In genomic region chr5:116669261-116670049, GRCh38 we compare ENCODE assay signal across 25 cellular contexts.
DNase-seq lines count a peak whose midpoint lies in the region; ATAC-seq and TF ChIP-seq lines count a peak whose summit lies in the region.
"Had no signal": no experiment of that assay in that cellular context is flagged by ENCODE, and none has a peak within 500 bp of the region (broad histone marks: within the 10 kb centered on the region; RNA-seq: fewer than 3 reads in every experiment).

No MANE protein-coding gene starts in this region.

- H3K27me3 Mint-ChIP-seq in Calu3 (ENCODE audit: unreplicated experiment) (no peaks in the 10 kb centered on the region), HFFc6 (ENCODE audit: insufficient read depth) (no peaks in the 10 kb centered on the region)
- H3K27me3 Mint-ChIP-seq: activated CD8-positive, alpha-beta memory T cell treated with anti-CD3 and anti-CD28 coated beads, Interleukin-2, amount 10 ng/mL, durations not matched to agents 7 days and 5 days; stimulated activated naive CD8-positive, alpha-beta T cell treated with anti-CD3 and anti-CD28 coated beads, Interleukin-15, amount 100 ng/mL, for 72 hours; type B pancreatic cell had no signal

- H3K4me1 ChIP-seq in BLaER1, result peaks cover 9% of the 10 kb centered on the region; the same call in 1 of the 2 replicates
- H3K4me1 ChIP-seq in smooth muscle cell (ENCODE audit: low read depth), result no peaks in the 10 kb centered on the region
- H3K4me1 ChIP-seq: prostate gland had no signal

- H3K4me2 ChIP-seq in BLaER1 (peak overlapping the region; percentile 20; the same call in 1 of the 2 replicates), smooth muscle cell (no peak overlapping the region)
- H3K4me2 ChIP-seq: PC-9 had no signal

- H3K36me3 Mint-ChIP-seq in Calu3 (ENCODE audit: insufficient read depth, unreplicated experiment) (peaks cover 6% of the 10 kb centered on the region), HFFc6 (ENCODE audit: low read depth) (no peaks in the 10 kb centered on the region)
- H3K36me3 Mint-ChIP-seq: activated CD8-positive, alpha-beta memory T cell treated with anti-CD3 and anti-CD28 coated beads, Interleukin-2, amount 10 ng/mL, durations not matched to agents 7 days and 5 days; activated naive CD8-positive, alpha-beta T cell; CD8-positive, alpha-beta T cell; IgD-negative memory B cell; mesothelial cell of epicardium; type B pancreatic cell had no signal

- H3K27ac ChIP-seq in BLaER1 (no peak overlapping the region), caudate nucleus (ENCODE audit: low read depth, low read length) (peak overlapping the region; percentile 8), smooth muscle cell (ENCODE audit: low read depth) (no peak overlapping the region)
- H3K27ac ChIP-seq: PC-9, prostate gland, spleen had no signal

- H3K9me3 Mint-ChIP-seq in Calu3 (ENCODE audit: low read depth, unreplicated experiment), result no peaks in the 10 kb centered on the region
- H3K9me3 Mint-ChIP-seq in HFFc6, result peaks cover 33% of the 10 kb centered on the region
- H3K9me3 Mint-ChIP-seq: CD8-positive, alpha-beta T cell; nephron; T-helper 1 cell treated with Interleukin-12 subunit alpha and Interleukin-12 subunit beta and Interleukin-4 antibody, amounts not matched to agents 30 μg/mL and 1 μg/mL, for 36 hours; type B pancreatic cell had no signal

- TF ChIP-seq CTCF in Calu3 (IDR thresholded peaks at IDR 0.05; ENCODE audit: unreplicated experiment), result no peak
- no peak for TF ChIP-seq CTCF in smooth muscle cell (IDR thresholded peaks at IDR 0.05; ENCODE audit: borderline replicate concordance, insufficient read depth, poor library complexity, severe bottlenecking)
- no peak for TF ChIP-seq CTCF in HFFc6 (IDR thresholded peaks at IDR 0.05)

- peak overlapping the region; percentile 95 for H3K27ac Mint-ChIP-seq in Calu3 (ENCODE audit: unreplicated experiment)
- no peak overlapping the region for H3K27ac Mint-ChIP-seq in HFFc6
- H3K27ac Mint-ChIP-seq: activated CD8-positive, alpha-beta memory T cell treated with anti-CD3 and anti-CD28 coated beads, Interleukin-2, amount 10 ng/mL, durations not matched to agents 7 days and 5 days; activated naive CD8-positive, alpha-beta T cell; CD8-positive, alpha-beta T cell; IgD-negative memory B cell; mesothelial cell of epicardium; stimulated activated naive CD8-positive, alpha-beta T cell treated with anti-CD3 and anti-CD28 coated beads, Interleukin-15, amount 100 ng/mL, for 72 hours; T-helper 1 cell treated with Interleukin-12 subunit alpha and Interleukin-12 subunit beta and Interleukin-4 antibody, amounts not matched to agents 30 μg/mL and 1 μg/mL, for 36 hours; type B pancreatic cell had no signal

- peak; percentile 48 for DNase-seq in Calu3
- DNase-seq in caudate nucleus (lab: John Stamatoyannopoulos, UW), result peak in 46 of 61 donors; percentile 3 to 79 (median 34)
- peak; percentile 86 for DNase-seq in medulla oblongata (ENCODE audit: extremely low spot score)
- no peak for DNase-seq in smooth muscle cell (lab: John Stamatoyannopoulos, UW; ENCODE audit: unreplicated experiment)
- no peak for DNase-seq in HFFc6
- DNase-seq: activated CD4-positive, alpha-beta T cell treated with anti-CD3 and anti-CD28 coated beads for 4 hours; activated CD8-positive, alpha-beta memory T cell treated with anti-CD3 and anti-CD28 coated beads, Interleukin-2, amount 10 ng/mL, durations not matched to agents 7 days and 5 days; CD8-positive, alpha-beta T cell; cortex of kidney; NCI-H1694; PC-9; SIG-M5; spleen; stimulated activated CD4-positive, alpha-beta T cell treated with anti-CD3 and anti-CD28 coated beads, Interleukin-4, amount 100 ng/mL, for 4 hours; stimulated activated naive CD8-positive, alpha-beta T cell treated with anti-CD3 and anti-CD28 coated beads, Interleukin-15, amount 100 ng/mL, for 72 hours had no signal

- H4K20me1 ChIP-seq in BLaER1 (no peaks in the 10 kb centered on the region), smooth muscle cell (ENCODE audit: low read depth) (no peaks in the 10 kb centered on the region)

- H3K27me3 ChIP-seq in BLaER1 (no peaks in the 10 kb centered on the region), smooth muscle cell (ENCODE audit: low read depth) (no peaks in the 10 kb centered on the region)
- H3K27me3 ChIP-seq: spleen had no signal

- H3K9me3 ChIP-seq in BLaER1 (no peaks in the 10 kb centered on the region), smooth muscle cell (replicated peaks; ENCODE audit: low read depth) (no peaks in the 10 kb centered on the region)
- H3K9me3 ChIP-seq: prostate gland, spleen had no signal

- peaks cover 78% of the 10 kb centered on the region for H3K4me1 Mint-ChIP-seq in Calu3 (ENCODE audit: low read depth, unreplicated experiment)
- no peaks in the 10 kb centered on the region for H3K4me1 Mint-ChIP-seq in HFFc6 (ENCODE audit: low read depth)
- H3K4me1 Mint-ChIP-seq: activated CD8-positive, alpha-beta memory T cell treated with anti-CD3 and anti-CD28 coated beads, Interleukin-2, amount 10 ng/mL, durations not matched to agents 7 days and 5 days; stimulated activated naive CD8-positive, alpha-beta T cell treated with anti-CD3 and anti-CD28 coated beads, Interleukin-15, amount 100 ng/mL, for 72 hours had no signal

- ATAC-seq in GM18870 (IDR thresholded peaks at IDR 0.05; ENCODE audit: unreplicated experiment) (no peak), GM18520 (IDR thresholded peaks at IDR 0.05; ENCODE audit: unreplicated experiment) (no peak)
- ATAC-seq: activated CD8-positive, alpha-beta memory T cell treated with anti-CD3 and anti-CD28 coated beads, Interleukin-2, amount 10 ng/mL, durations not matched to agents 7 days and 5 days; CD8-positive, alpha-beta T cell; stimulated activated naive CD8-positive, alpha-beta T cell treated with anti-CD3 and anti-CD28 coated beads, Interleukin-15, amount 100 ng/mL, for 72 hours had no signal

- intact Hi-C loops in Calu3 (cut with micrococcal nuclease; ENCODE audit: unreplicated experiment), result loop anchor here (2.0 to 5.0 kb wide), 3 partner anchors 17 to 278 kb away; no protein-coding TSS in a partner anchor

- no peak overlapping the region for H3K4me3 Mint-ChIP-seq in Calu3 (ENCODE audit: low read depth, unreplicated experiment)
- H3K4me3 Mint-ChIP-seq in HFFc6, result no peak overlapping the region
- H3K4me3 Mint-ChIP-seq: activated CD8-positive, alpha-beta memory T cell treated with anti-CD3 and anti-CD28 coated beads, Interleukin-2, amount 10 ng/mL, durations not matched to agents 7 days and 5 days; activated naive CD8-positive, alpha-beta T cell; CD8-positive, alpha-beta T cell; IgD-negative memory B cell; mesothelial cell of epicardium; nephron; stimulated activated naive CD8-positive, alpha-beta T cell treated with anti-CD3 and anti-CD28 coated beads, Interleukin-15, amount 100 ng/mL, for 72 hours; T-helper 1 cell treated with Interleukin-12 subunit alpha and Interleukin-12 subunit beta and Interleukin-4 antibody, amounts not matched to agents 30 μg/mL and 1 μg/mL, for 36 hours; type B pancreatic cell had no signal

- WGBS in smooth muscle cell (ENCODE audit: low lambda C conversion rate), result 94% methylated on average over 4 of the region's 4 CpGs

- H3F3A ChIP-seq in smooth muscle cell (ENCODE audit: low read depth), result no peaks in the 10 kb centered on the region

- H3K36me3 ChIP-seq in BLaER1 (no peaks in the 10 kb centered on the region), smooth muscle cell (ENCODE audit: low read depth) (no peaks in the 10 kb centered on the region)
- H3K36me3 ChIP-seq: prostate gland, spleen had no signal

- BruUV-seq in Calu3 (replicated peaks; lab: Mats Ljungman, UMichigan), result no TSS peak

- no peak overlapping the region for H3K9ac ChIP-seq in BLaER1
- no peak overlapping the region for H3K9ac ChIP-seq in smooth muscle cell (ENCODE audit: low read depth)

- H3K4me3 ChIP-seq in BLaER1 (no peak overlapping the region), smooth muscle cell (no peak overlapping the region)
- H3K4me3 ChIP-seq: PC-9, prostate gland, spleen had no signal

- no peak overlapping the region for H2AFZ ChIP-seq in smooth muscle cell (ENCODE audit: low read depth)
- H2AFZ ChIP-seq: PC-9 had no signal

- CTCF ChIA-PET in Calu3 (lab: Charles Lee), result interaction anchor here (0.9 kb wide), 1 partner anchor 11 kb away, joined by 4 read pairs; no protein-coding TSS in a partner anchor

- no peaks in the 10 kb centered on the region for H3K79me2 ChIP-seq in smooth muscle cell (ENCODE audit: low read depth)

Comparison
In these comparisons a context has a peak if more than half of its experiments do, and no peak if none do; other contexts are left out.
1. DNase-seq: peak in Calu3 (single experiment), caudate nucleus (46 of 61) and medulla oblongata (single experiment); none in smooth muscle cell (single experiment) and HFFc6 (single experiment).